Comparison of ENCODE assay signal across 17 cellular contexts in genomic region chr2:54859416-54859815, GRCh38.
"Had no signal": no experiment of that assay in that cellular context is flagged by ENCODE, and none has a peak within 500 bp of the region (broad histone marks: within the 10 kb centered on the region; RNA-seq: fewer than 3 reads in every experiment).

No MANE protein-coding gene starts in this region.

- H3K9me3 ChIP-seq: pancreas, suprapubic skin, transverse colon, vagina had no signal

- DNase-seq: activated CD4-positive, alpha-beta T cell treated with anti-CD3 and anti-CD28 coated beads, Interleukin-2, amount 10 ng/mL, durations not matched to agents 7 days and 5 days; activated CD8-positive, alpha-beta T cell treated with anti-CD3 and anti-CD28 coated beads, Interleukin-2, amount 10 ng/mL, durations not matched to agents 7 days and 5 days; activated naive CD4-positive, alpha-beta T cell treated with Interleukin-2 at 50 U/mL for 16 hours; activated T-cell treated with anti-CD3 and anti-CD28 coated beads, Interleukin-2, amount 50 U/mL, for 24 hours; anterior cingulate cortex; left ventricle myocardium superior; naive thymus-derived CD4-positive, alpha-beta T cell; pancreas; stimulated activated CD4-positive, alpha-beta T cell treated with anti-CD3 and anti-CD28 coated beads, Interleukin-12 subunit alpha, Interleukin-12 subunit beta, amount 100 ng/mL, for 4 hours; stimulated activated CD4-positive, alpha-beta T cell treated with anti-CD3 and anti-CD28 coated beads, Interleukin-1b, Interleukin-23, amount 100 ng/mL, for 48 hours; transverse colon had no signal

- H3K4me1 Mint-ChIP-seq: activated CD4-positive, alpha-beta T cell treated with anti-CD3 and anti-CD28 coated beads, Interleukin-2, amount 10 ng/mL, durations not matched to agents 7 days and 5 days; naive thymus-derived CD4-positive, alpha-beta T cell had no signal

- H3K36me3 ChIP-seq: pancreas, suprapubic skin, transverse colon, vagina had no signal

- H3K9me3 Mint-ChIP-seq: activated T-cell treated with anti-CD3 and anti-CD28 coated beads, Interleukin-2, amount 50 U/mL, for 24 hours; activated T-helper 2 cell treated with anti-CD3 and anti-CD28 coated beads, Interferon-gamma antibody, Interleukin-2, Interleukin-4, amounts not matched to agents 10 μg/mL and 5 μg/mL and 100 μg/mL, durations not matched to agents 14 hours and 24 hours and 36 hours; stimulated activated naive CD8-positive, alpha-beta T cell treated with anti-CD3 and anti-CD28 coated beads, Interleukin-15, Interleukin-2, amounts not matched to agents 100 ng/mL and 50 ng/mL, for 24 hours had no signal

- H3K4me1 ChIP-seq: pancreas, transverse colon had no signal

- ATAC-seq: activated CD8-positive, alpha-beta T cell treated with anti-CD3 and anti-CD28 coated beads, Interleukin-2, amount 10 ng/mL, durations not matched to agents 7 days and 5 days; left ventricle myocardium superior; naive thymus-derived CD4-positive, alpha-beta T cell; pancreas had no signal

- H3K27me3 ChIP-seq: pancreas, suprapubic skin, transverse colon, vagina had no signal

- H3K27ac ChIP-seq: coronary artery, pancreas, suprapubic skin, transverse colon, vagina had no signal

- H3K27me3 Mint-ChIP-seq: activated CD4-positive, alpha-beta T cell treated with anti-CD3 and anti-CD28 coated beads, Interleukin-2, amount 10 ng/mL, durations not matched to agents 7 days and 5 days; activated T-cell treated with anti-CD3 and anti-CD28 coated beads, Interleukin-2, amount 50 U/mL, for 24 hours; stimulated activated naive CD8-positive, alpha-beta T cell treated with anti-CD3 and anti-CD28 coated beads, Interleukin-15, Interleukin-2, amounts not matched to agents 100 ng/mL and 50 ng/mL, for 24 hours had no signal

- H3K4me3 ChIP-seq: coronary artery, pancreas, suprapubic skin, transverse colon, vagina had no signal

- H3K4me3 Mint-ChIP-seq: activated CD4-positive, alpha-beta T cell treated with anti-CD3 and anti-CD28 coated beads, Interleukin-2, amount 10 ng/mL, durations not matched to agents 7 days and 5 days; activated CD8-positive, alpha-beta T cell treated with anti-CD3 and anti-CD28 coated beads, Interleukin-2, amount 10 ng/mL, durations not matched to agents 7 days and 5 days; activated T-cell treated with anti-CD3 and anti-CD28 coated beads, Interleukin-2, amount 50 U/mL, for 24 hours; brain; naive thymus-derived CD4-positive, alpha-beta T cell; stimulated activated naive CD8-positive, alpha-beta T cell treated with anti-CD3 and anti-CD28 coated beads, Interleukin-15, Interleukin-2, amounts not matched to agents 100 ng/mL and 50 ng/mL, for 24 hours had no signal

- H3K27ac Mint-ChIP-seq: activated CD4-positive, alpha-beta T cell treated with anti-CD3 and anti-CD28 coated beads, Interleukin-2, amount 10 ng/mL, durations not matched to agents 7 days and 5 days; activated CD8-positive, alpha-beta T cell treated with anti-CD3 and anti-CD28 coated beads, Interleukin-2, amount 10 ng/mL, durations not matched to agents 7 days and 5 days; activated T-cell treated with anti-CD3 and anti-CD28 coated beads, Interleukin-2, amount 50 U/mL, for 24 hours; activated T-helper 2 cell treated with anti-CD3 and anti-CD28 coated beads, Interferon-gamma antibody, Interleukin-2, Interleukin-4, amounts not matched to agents 10 μg/mL and 5 μg/mL and 100 μg/mL, durations not matched to agents 14 hours and 24 hours and 36 hours; naive thymus-derived CD4-positive, alpha-beta T cell; stimulated activated naive CD8-positive, alpha-beta T cell treated with anti-CD3 and anti-CD28 coated beads, Interleukin-15, Interleukin-2, amounts not matched to agents 100 ng/mL and 50 ng/mL, for 24 hours had no signal
